ENCODE assay signal across 24 cellular contexts in the genomic region with DNA sequence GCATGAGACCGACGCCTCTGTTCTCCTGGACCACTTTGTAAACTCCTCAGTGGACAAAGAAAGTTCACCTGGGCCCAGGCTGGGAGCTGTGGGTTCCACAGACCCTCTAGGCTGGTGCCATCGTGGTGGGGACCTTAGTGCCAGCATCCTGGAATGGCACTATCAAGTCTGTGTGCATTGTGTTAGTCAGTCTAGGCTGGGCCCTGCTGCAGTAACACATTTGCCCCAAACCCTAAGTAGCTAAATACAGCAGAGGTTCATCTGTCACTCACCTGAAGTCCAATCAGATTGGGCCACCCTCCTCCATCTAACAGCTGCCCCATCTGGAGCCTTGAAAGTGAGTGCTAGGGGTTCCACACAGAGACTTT.
"Had no signal": no experiment of that assay in that cellular context is flagged by ENCODE, and none has a peak within 500 bp of the region (broad histone marks: within the 10 kb centered on the region; RNA-seq: fewer than 3 reads in every experiment).

No MANE protein-coding gene starts in this region.

- DNase-seq: Karpas-422; KG1; MG63; NCI-H1092; NCI-H1105 treated with DMSO at 0.1 percent for 48 hours; NCI-H1417 treated with DMSO at 0.1 percent for 48 hours; NCI-H146; NCI-H1694 treated with DMSO at 0.1 percent for 48 hours; NCI-H1930; NCI-H2081 treated with DMSO at 0.1 percent for 48 hours; NCI-H2171; NCI-H226; NCI-H446; NCI-H510A; NCI-H524 treated with DMSO at 0.1 percent for 48 hours; NCI-H69; NCI-H774; NK-92 treated with Interleukin-12 subunit alpha and Interleukin-12 subunit beta, amount 100 ng/mL, for 24 hours; PC-3; Peyer's patch; SIG-M5 had no signal

- H3K27ac ChIP-seq: Peyer's patch, SJSA1, SK-N-MC had no signal

- H3K4me3 ChIP-seq: MG63, Peyer's patch, SJSA1, SK-N-MC had no signal

- H3K27me3 ChIP-seq: MG63, Peyer's patch, SJSA1 had no signal

- H3K9me3 ChIP-seq: MG63, Peyer's patch, SJSA1 had no signal

- H3K4me1 ChIP-seq: Peyer's patch had no signal

- ATAC-seq: PC-3 had no signal

- FAIRE-seq: HTR-8/SVneo had no signal
